ENCODE assay signal across 1 cellular context in genomic region chr11:61999141-61999975, GRCh38.
TF ChIP-seq lines count a peak whose summit lies in the region.

No MANE protein-coding gene starts in this region.

TF ChIP-seq in WTC11, 78 proteins besides CTCF, POLR2A, EP300 and RAD21 (continued from another document):
- TF ChIP-seq ZNF671 (CRISPR knock-in tag; IDR thresholded peaks at IDR 0.05) (no peak), EMX1 (CRISPR knock-in tag; IDR thresholded peaks at IDR 0.05) (no peak)
- TF ChIP-seq, protein P1, sequence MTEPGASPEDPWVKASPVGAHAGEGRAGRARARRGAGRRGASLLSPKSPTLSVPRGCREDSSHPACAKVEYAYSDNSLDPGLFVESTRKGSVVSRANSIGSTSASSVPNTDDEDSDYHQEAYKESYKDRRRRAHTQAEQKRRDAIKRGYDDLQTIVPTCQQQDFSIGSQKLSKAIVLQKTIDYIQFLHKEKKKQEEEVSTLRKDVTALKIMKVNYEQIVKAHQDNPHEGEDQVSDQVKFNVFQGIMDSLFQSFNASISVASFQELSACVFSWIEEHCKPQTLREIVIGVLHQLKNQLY (CRISPR knock-in tag; IDR thresholded peaks at IDR 0.05), result no peak
TF ChIP-seq in WTC11: peak in this region for 0.
